In the genomic region with DNA sequence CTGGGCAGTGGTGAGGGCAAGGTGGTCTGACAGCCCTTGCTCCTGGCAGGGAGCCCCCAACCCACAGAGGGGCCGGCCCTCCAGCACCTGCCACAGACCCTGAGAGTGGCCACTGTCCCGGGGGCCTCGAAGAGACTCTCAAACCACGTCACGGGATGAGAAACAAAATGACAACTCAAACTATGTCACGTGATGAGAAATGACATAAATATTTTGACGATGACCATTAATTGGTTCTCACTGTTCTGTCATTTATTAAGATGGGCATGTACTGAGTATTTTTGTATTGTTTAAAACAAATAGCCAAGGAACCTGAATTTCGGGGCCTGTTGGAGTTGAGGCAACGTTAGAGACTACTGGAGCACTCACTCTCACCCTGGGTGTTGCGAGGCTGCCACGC, we compare ENCODE assay signal across 1 cellular context.
A peak's percentile ranks its signal among the peaks of the same experiment; 100 is the strongest.
TF ChIP-seq lines count a peak whose summit lies in the region.

No MANE protein-coding gene starts in this region.

TF ChIP-seq in K562, 482 proteins besides CTCF, POLR2A, EP300 and RAD21 (continued from another document):
- TF ChIP-seq CCAR2 (IDR thresholded peaks at IDR 0.05; ENCODE audit: low read depth, low read length) (no peak), RB1 (IDR thresholded peaks at IDR 0.05; ENCODE audit: low read depth) (no peak), NELFE (IDR thresholded peaks at IDR 0.05; ENCODE audit: insufficient read depth, insufficient read length) (no peak), ZNF431 (CRISPR knock-in tag; IDR thresholded peaks at IDR 0.05) (no peak), ZBTB7A (IDR thresholded peaks at IDR 0.05; ENCODE audit: borderline replicate concordance, control insufficient read depth, low read depth, low read length) (no peak), RAD51 (IDR thresholded peaks at IDR 0.05; ENCODE audit: borderline replicate concordance, low read depth) (peak; percentile 69), TOE1 (IDR thresholded peaks at IDR 0.05; ENCODE audit: borderline replicate concordance) (peak; percentile 34; the same call in 1 of the 2 replicates), TOE1 (CRISPR knock-in tag; IDR thresholded peaks at IDR 0.05; ENCODE audit: borderline replicate concordance, low read depth) (no peak), NR2C1 (IDR thresholded peaks at IDR 0.05) (no peak), NR2C1 (tag; IDR thresholded peaks at IDR 0.05) (no peak), CBFA2T2 (conservative IDR thresholded peaks at IDR 0.05) (0 out of 2 replicates have a peak, but pooled peaks have one; percentile 20)
- TF ChIP-seq, protein P1, sequence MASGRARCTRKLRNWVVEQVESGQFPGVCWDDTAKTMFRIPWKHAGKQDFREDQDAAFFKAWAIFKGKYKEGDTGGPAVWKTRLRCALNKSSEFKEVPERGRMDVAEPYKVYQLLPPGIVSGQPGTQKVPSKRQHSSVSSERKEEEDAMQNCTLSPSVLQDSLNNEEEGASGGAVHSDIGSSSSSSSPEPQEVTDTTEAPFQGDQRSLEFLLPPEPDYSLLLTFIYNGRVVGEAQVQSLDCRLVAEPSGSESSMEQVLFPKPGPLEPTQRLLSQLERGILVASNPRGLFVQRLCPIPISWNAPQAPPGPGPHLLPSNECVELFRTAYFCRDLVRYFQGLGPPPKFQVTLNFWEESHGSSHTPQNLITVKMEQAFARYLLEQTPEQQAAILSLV (tag; IDR thresholded peaks at IDR 0.05) = no peak
- TF ChIP-seq, protein P2, sequence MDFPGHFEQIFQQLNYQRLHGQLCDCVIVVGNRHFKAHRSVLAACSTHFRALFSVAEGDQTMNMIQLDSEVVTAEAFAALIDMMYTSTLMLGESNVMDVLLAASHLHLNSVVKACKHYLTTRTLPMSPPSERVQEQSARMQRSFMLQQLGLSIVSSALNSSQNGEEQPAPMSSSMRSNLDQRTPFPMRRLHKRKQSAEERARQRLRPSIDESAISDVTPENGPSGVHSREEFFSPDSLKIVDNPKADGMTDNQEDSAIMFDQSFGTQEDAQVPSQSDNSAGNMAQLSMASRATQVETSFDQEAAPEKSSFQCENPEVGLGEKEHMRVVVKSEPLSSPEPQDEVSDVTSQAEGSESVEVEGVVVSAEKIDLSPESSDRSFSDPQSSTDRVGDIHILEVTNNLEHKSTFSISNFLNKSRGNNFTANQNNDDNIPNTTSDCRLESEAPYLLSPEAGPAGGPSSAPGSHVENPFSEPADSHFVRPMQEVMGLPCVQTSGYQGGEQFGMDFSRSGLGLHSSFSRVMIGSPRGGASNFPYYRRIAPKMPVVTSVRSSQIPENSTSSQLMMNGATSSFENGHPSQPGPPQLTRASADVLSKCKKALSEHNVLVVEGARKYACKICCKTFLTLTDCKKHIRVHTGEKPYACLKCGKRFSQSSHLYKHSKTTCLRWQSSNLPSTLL (IDR thresholded peaks at IDR 0.05) = no peak
- TF ChIP-seq, protein P3, sequence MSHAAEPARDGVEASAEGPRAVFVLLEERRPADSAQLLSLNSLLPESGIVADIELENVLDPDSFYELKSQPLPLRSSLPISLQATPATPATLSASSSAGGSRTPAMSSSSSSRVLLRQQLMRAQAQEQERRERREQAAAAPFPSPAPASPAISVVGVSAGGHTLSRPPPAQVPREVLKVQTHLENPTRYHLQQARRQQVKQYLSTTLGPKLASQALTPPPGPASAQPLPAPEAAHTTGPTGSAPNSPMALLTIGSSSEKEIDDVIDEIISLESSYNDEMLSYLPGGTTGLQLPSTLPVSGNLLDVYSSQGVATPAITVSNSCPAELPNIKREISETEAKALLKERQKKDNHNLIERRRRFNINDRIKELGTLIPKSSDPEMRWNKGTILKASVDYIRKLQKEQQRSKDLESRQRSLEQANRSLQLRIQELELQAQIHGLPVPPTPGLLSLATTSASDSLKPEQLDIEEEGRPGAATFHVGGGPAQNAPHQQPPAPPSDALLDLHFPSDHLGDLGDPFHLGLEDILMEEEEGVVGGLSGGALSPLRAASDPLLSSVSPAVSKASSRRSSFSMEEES (CRISPR knock-in tag; IDR thresholded peaks at IDR 0.05) = peak; percentile 82
